20 cellular contexts compared by ENCODE assay signal in genomic region chr14:93220509-93220908, GRCh38.
"Had no signal": no experiment of that assay in that cellular context is flagged by ENCODE, and none has a peak within 500 bp of the region (broad histone marks: within the 10 kb centered on the region; RNA-seq: fewer than 3 reads in every experiment).

No MANE protein-coding gene starts in this region.

- H3K9me3 ChIP-seq: SJCRH30, SK-N-SH had no signal

- H3K9me2 ChIP-seq: SK-N-SH had no signal

- H3K4me2 ChIP-seq: SK-N-SH had no signal

- H3K4me1 ChIP-seq: SJCRH30 had no signal

- H3K4me3 ChIP-seq: SJCRH30 had no signal

- H3K27me3 ChIP-seq: SJCRH30 had no signal

- DNase-seq: activated CD4-positive, alpha-beta T cell treated with anti-CD3 and anti-CD28 coated beads for 4 hours; activated CD8-positive, alpha-beta T cell treated with anti-CD3 and anti-CD28 coated beads for 36 hours; activated gamma-delta T cell; activated naive CD4-positive, alpha-beta T cell treated with anti-CD3 and anti-CD28 coated beads for 36 hours; activated T-cell treated with anti-CD3 and anti-CD28 coated beads, Interleukin-2, amount 50 U/mL, for 24 hours; amygdala; MM.1S; NCI-H146; NCI-H187 treated with DMSO at 0.1 percent for 48 hours; NCI-H2081 treated with DMSO at 0.1 percent for 48 hours; NCI-H446; NCI-H524; OCI-M1; RPMI8226; SJCRH30; SK-N-SH had no signal

- H3K27ac ChIP-seq: SJCRH30 had no signal

- ATAC-seq: activated CD4-positive, CD25-positive, alpha-beta regulatory T cell treated with anti-CD3 and anti-CD28 coated beads, Interleukin-2, amount 50 U/mL, for 24 hours; activated CD8-positive, alpha-beta T cell treated with anti-CD3 and anti-CD28 coated beads for 36 hours; activated T-helper 17 cell treated with anti-CD3 and anti-CD28 coated beads, Interleukin-2, amount 50 U/mL, for 72 hours; Panc1; Right ventricle myocardium inferior had no signal
